ENCODE assay signal across 15 cellular contexts in genomic region chr5:140075371-140075770, GRCh38. TPM values are rescaled to one million over a fixed set of nuclear protein-coding genes. Genes with fewer than 3 reads are reported as not detected.
DNase-seq lines count a peak whose midpoint lies in the region; ATAC-seq and TF ChIP-seq lines count a peak whose summit lies in the region.
"Had no signal": no experiment of that assay in that cellular context is flagged by ENCODE, and none has a peak within 500 bp of the region (broad histone marks: within the 10 kb centered on the region; RNA-seq: fewer than 3 reads in every experiment).

No MANE protein-coding gene starts in this region.

- H3K27me3 Mint-ChIP-seq in H9 (ENCODE audit: low read depth) (peaks cover 39% of the 10 kb centered on the region), natural killer cell (ENCODE audit: low read depth in 2 of 2) (peaks cover 16 to 29% of the 10 kb centered on the region in 2 donors)

- H3K36me3 ChIP-seq in tibial nerve = no peaks in the 10 kb centered on the region
- H3K36me3 ChIP-seq: esophagus squamous epithelium, uterus had no signal

- no peaks in the 10 kb centered on the region for H3K23me2 ChIP-seq in H9 (ENCODE audit: insufficient read length, low read depth, low read length, poor library complexity, severe bottlenecking)

- H3K27ac ChIP-seq in H9 (ENCODE audit: insufficient read length, low read depth, low read length) (no peak overlapping the region), tibial nerve (no peak overlapping the region)
- H3K27ac ChIP-seq: esophagus squamous epithelium, uterus had no signal

- no peaks in the 10 kb centered on the region for H3K4me1 Mint-ChIP-seq in H9
- no peaks in the 10 kb centered on the region for H3K4me1 Mint-ChIP-seq in natural killer cell
- H3K4me1 Mint-ChIP-seq: activated naive CD4-positive, alpha-beta T cell treated with anti-CD3 and anti-CD28 coated beads, Interleukin-2, amount 50 U/mL, for 24 hours; naive B cell had no signal

- no CpG with 5 or more reads among the region's 2 CpGs for WGBS in H9 (ENCODE audit: extremely low coverage, insufficient read length, low lambda C conversion rate)
- 49 to 52% methylated on average over 2 of the region's 2 CpGs for WGBS in tibial nerve, 2 donors

- peak; percentile 35 for DNase-seq in AG20443 (ENCODE audit: low spot score)
- DNase-seq in H9 = no peak
- peak; percentile 69 for DNase-seq in RKO (ENCODE audit: low spot score)
- DNase-seq in hepatic stellate cell (ENCODE audit: low spot score) = peak; percentile 16
- no peak for DNase-seq in tibial nerve (ENCODE audit: low spot score in 2 of 2)
- no peak for DNase-seq in natural killer cell
- DNase-seq: activated CD4-positive, CD25-positive, alpha-beta regulatory T cell treated with anti-CD3 and anti-CD28 coated beads, Interleukin-2, amount 50 U/mL, for 72 hours; esophagus squamous epithelium; naive B cell; NCI-H446 treated with DMSO at 0.1 percent for 48 hours; stimulated activated CD4-positive, alpha-beta T cell treated with anti-CD3 and anti-CD28 coated beads, Interleukin-4, amount 100 ng/mL, for 24 hours; uterus had no signal

- no peak overlapping the region for H3K18ac ChIP-seq in H9 (ENCODE audit: insufficient read length, low read depth, low read length)

- H4K8ac ChIP-seq in H9 (replicated peaks; ENCODE audit: insufficient read length, low read depth, low read length) = no peak overlapping the region

- no peak overlapping the region for H2AK5ac ChIP-seq in H9 (ENCODE audit: insufficient read length, low read length)

- no peak overlapping the region for H4K5ac ChIP-seq in H9 (ENCODE audit: insufficient read length, low read depth, low read length)

- no peaks in the 10 kb centered on the region for H3K79me1 ChIP-seq in H9 (ENCODE audit: insufficient read depth, low read depth, low read length, poor library complexity, severe bottlenecking)

- no peak overlapping the region for H3K27ac Mint-ChIP-seq in H9
- H3K27ac Mint-ChIP-seq in natural killer cell = no peak overlapping the region
- H3K27ac Mint-ChIP-seq: activated naive CD4-positive, alpha-beta T cell treated with anti-CD3 and anti-CD28 coated beads, Interleukin-2, amount 50 U/mL, for 24 hours; naive B cell had no signal

- no peak overlapping the region for H3T11ph ChIP-seq in H9 (ENCODE audit: low read length)

- intact Hi-C loops in natural killer cell (cut with micrococcal nuclease) = no loop called here

- no peaks in the 10 kb centered on the region for H3K36me3 Mint-ChIP-seq in H9 (ENCODE audit: insufficient read depth in 1 of 3, low read depth in 3 of 3)
- no peaks in the 10 kb centered on the region for H3K36me3 Mint-ChIP-seq in natural killer cell
- H3K36me3 Mint-ChIP-seq: activated naive CD4-positive, alpha-beta T cell treated with anti-CD3 and anti-CD28 coated beads, Interleukin-2, amount 50 U/mL, for 24 hours; naive B cell had no signal

- no peak overlapping the region for H2AFZ ChIP-seq in H9 (ENCODE audit: low read length)

- no peak overlapping the region for H3K23ac ChIP-seq in H9 (ENCODE audit: insufficient read length, low read depth, low read length)

- no peak overlapping the region for H2BK120ac ChIP-seq in H9 (ENCODE audit: low read depth, low read length, poor library complexity, severe bottlenecking)

- no peak overlapping the region for H3K56ac ChIP-seq in H9 (ENCODE audit: insufficient read length, low read depth, low read length)

- H3K14ac ChIP-seq in H9 (ENCODE audit: insufficient read depth, low read length) = no peak overlapping the region

- TF ChIP-seq EP300 in tibial nerve (IDR thresholded peaks at IDR 0.05) = no peak

- no peak overlapping the region for H2BK12ac ChIP-seq in H9 (ENCODE audit: insufficient read length, low read depth, low read length)

- ATAC-seq in HG02885 (IDR thresholded peaks at IDR 0.05; ENCODE audit: poor library complexity, unreplicated experiment) = no peak
- no peak for ATAC-seq in natural killer cell
- ATAC-seq in GM18517 (IDR thresholded peaks at IDR 0.05; ENCODE audit: unreplicated experiment) = no peak

- no peak overlapping the region for H2BK15ac ChIP-seq in H9 (ENCODE audit: low read depth, low read length)

- no peaks in the 10 kb centered on the region for H3K79me2 ChIP-seq in H9 (ENCODE audit: insufficient read depth, low read length)

- H3K9me3 ChIP-seq in H9 (ENCODE audit: control insufficient read depth, low read depth, low read length) (no peaks in the 10 kb centered on the region), tibial nerve (no peaks in the 10 kb centered on the region)
- H3K9me3 ChIP-seq: esophagus squamous epithelium, uterus had no signal

- no peak overlapping the region for H3K4me3 ChIP-seq in tibial nerve
- H3K4me3 ChIP-seq: esophagus squamous epithelium, uterus had no signal

- no peak overlapping the region for H2BK20ac ChIP-seq in H9 (ENCODE audit: low read depth, low read length, poor library complexity, severe bottlenecking)

- H3K4me2 ChIP-seq in H9 (ENCODE audit: insufficient read depth, insufficient read length, low read length) = no peak overlapping the region

- no peak overlapping the region for H2BK5ac ChIP-seq in H9 (ENCODE audit: insufficient read length, low read length)

- H3K27me3 ChIP-seq in H9 (ENCODE audit: insufficient read depth, low read length) = no peaks in the 10 kb centered on the region
- H3K27me3 ChIP-seq in tibial nerve = no peaks in the 10 kb centered on the region
- H3K27me3 ChIP-seq: uterus had no signal

- no peaks in the 10 kb centered on the region for H4K20me1 ChIP-seq in H9 (ENCODE audit: control insufficient read depth, insufficient read depth, insufficient read length)

- no peaks in the 10 kb centered on the region for H3K4me1 ChIP-seq in H9 (ENCODE audit: insufficient read depth, low read length)
- H3K4me1 ChIP-seq in tibial nerve = peaks cover 0 to 4% (median 0%) of the 10 kb centered on the region in 4 donors
- H3K4me1 ChIP-seq: uterus had no signal

- no peak for TF ChIP-seq POLR2A in tibial nerve (IDR thresholded peaks at IDR 0.05)

- no peak overlapping the region for H4K91ac ChIP-seq in H9 (ENCODE audit: insufficient read length, low read depth, low read length)

- H3K4me3 Mint-ChIP-seq in H9 = no peak overlapping the region
- H3K4me3 Mint-ChIP-seq in natural killer cell = no peak overlapping the region
- H3K4me3 Mint-ChIP-seq: activated naive CD4-positive, alpha-beta T cell treated with anti-CD3 and anti-CD28 coated beads, Interleukin-2, amount 50 U/mL, for 24 hours; naive B cell had no signal

- H3K9me3 Mint-ChIP-seq in H9 = no peaks in the 10 kb centered on the region
- H3K9me3 Mint-ChIP-seq in natural killer cell = no peaks in the 10 kb centered on the region
- H3K9me3 Mint-ChIP-seq: activated naive CD4-positive, alpha-beta T cell treated with anti-CD3 and anti-CD28 coated beads, Interleukin-2, amount 50 U/mL, for 24 hours; naive B cell had no signal

- H3K4ac ChIP-seq in H9 (ENCODE audit: low read depth, low read length) = no peak overlapping the region

- TF ChIP-seq CTCF in H9 (conservative IDR thresholded peaks at IDR 0.05) (peak; percentile 41; the same call in 2 of the 3 replicates), tibial nerve (IDR thresholded peaks at IDR 0.05) (no peak), natural killer cell (IDR thresholded peaks at IDR 0.05) (no peak)

- H3K9ac ChIP-seq in H9 (ENCODE audit: extremely low read depth, insufficient read length, low read length) = no peak overlapping the region

RNA-seq across cellular contexts. Expression of gene NRG2, which starts 32.3 kb away (rescaled TPM):
- total RNA-seq in H9 (2021) (0.13 TPM in 1 of 2 replicates, not detected in the other), tibial nerve (1 to 10 TPM; 2.0 to 5.1 (median 3.4) TPM), natural killer cell (under 1 TPM; 0.21 to 0.50 (median 0.40) TPM)

RNA-seq across cellular contexts. Expression of gene PURA, which starts 38.5 kb away (rescaled TPM):
- 3.3 and 3.6 TPM in 2 replicates for total RNA-seq in H9 (2021)
- 10 to 100 TPM; 35.1 to 56.8 (median 42.5) TPM for total RNA-seq in tibial nerve
- 10 to 100 TPM in 1 of 3 donors, 1 to 10 TPM in 2; 8.1 to 12.0 (median 9.8) TPM for total RNA-seq in natural killer cell

RNA-seq across cellular contexts. Expression of gene IGIP, which starts 50.4 kb away (rescaled TPM):
- total RNA-seq in H9 (2021) (0.52 and 0.53 TPM in 2 replicates), tibial nerve (10 to 100 TPM; 16.5 to 28.6 (median 27.1) TPM), natural killer cell (1 to 10 TPM; 2.2 to 4.0 (median 4.0) TPM)

Comparison
In these comparisons a context has a peak if more than half of its experiments do, and no peak if none do; other contexts are left out.
1. DNase-seq: peak in AG20443 (single experiment), RKO (single experiment) and hepatic stellate cell (single experiment); none in H9 (single experiment), tibial nerve (0 of 2) and natural killer cell (single experiment).